10 cellular contexts compared by ENCODE assay signal in the genomic region with DNA sequence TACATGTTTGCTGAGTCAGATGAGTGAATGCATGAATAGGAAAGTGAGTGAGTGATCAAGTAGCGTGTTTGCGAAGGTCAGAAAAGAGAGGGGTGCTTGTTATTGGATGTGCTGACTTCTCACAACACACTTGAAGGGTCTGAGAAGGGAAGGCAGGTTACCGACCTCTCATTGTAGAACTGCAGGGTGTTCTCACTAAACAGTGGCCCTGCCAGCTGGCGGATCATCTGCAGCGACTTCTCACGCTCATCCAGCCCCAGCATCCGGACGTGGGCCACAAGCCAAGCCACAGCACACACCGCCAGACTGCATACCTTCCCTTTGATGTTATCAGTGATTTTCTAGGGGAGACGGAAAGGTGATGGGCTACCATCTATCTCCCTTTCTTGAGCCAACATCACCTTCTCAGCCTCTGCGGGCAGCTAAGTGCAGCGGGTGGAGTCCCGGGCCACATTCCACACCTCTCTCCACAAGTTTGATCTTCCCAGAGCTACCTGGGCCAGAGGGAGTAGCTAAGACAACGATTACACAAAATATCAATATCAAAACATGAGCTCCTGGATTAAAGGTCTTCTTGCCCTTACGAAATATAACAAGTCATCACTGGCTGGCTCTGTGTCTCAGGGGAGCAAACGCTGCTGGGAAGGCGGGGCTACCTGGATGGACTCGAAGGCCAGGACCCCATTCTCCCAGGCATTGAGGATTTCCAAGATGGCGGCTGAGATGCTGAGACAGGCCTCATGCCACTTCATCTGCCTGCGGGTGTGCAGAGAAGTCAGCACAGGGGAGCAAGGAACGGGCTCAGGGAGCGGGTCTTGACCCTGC. TPM values are rescaled to one million over a fixed set of nuclear protein-coding genes. Genes with fewer than 3 reads are reported as not detected.
DNase-seq lines count a peak whose midpoint lies in the region; ATAC-seq, FAIRE-seq and TF ChIP-seq lines count a peak whose summit lies in the region.
"Had no signal": no experiment of that assay in that cellular context is flagged by ENCODE, and none has a peak within 500 bp of the region (broad histone marks: within the 10 kb centered on the region; RNA-seq: fewer than 3 reads in every experiment).

No MANE protein-coding gene starts in this region.

- H3K4me2 ChIP-seq in HepG2 (ENCODE audit: low read depth, low read length) = no peak overlapping the region

- no peak for FAIRE-seq in HepG2 (lab: Jason Lieb, UNC)
- FAIRE-seq in GM19239 (lab: Jason Lieb, UNC) = no peak

- in situ Hi-C loops in HepG2 (cut with HindIII; ENCODE audit: extremely low pct_ligation_motif_present, low pct_unique_long_range_greater_than_20kb) = no loop called here

- no peaks in the 10 kb centered on the region for H3K4me1 ChIP-seq in HepG2 (ENCODE audit: insufficient read depth, low read length)

- no peaks in the 10 kb centered on the region for H3K9me3 ChIP-seq in HepG2 (ENCODE audit: low read length)
- H3K9me3 ChIP-seq: neutrophil had no signal

- H2AFZ ChIP-seq in HepG2 (ENCODE audit: low read length) = no peak overlapping the region

- 94% methylated on average over 20 of the region's 22 CpGs for WGBS in HepG2 (ENCODE audit: low lambda C conversion rate)

- DNase-seq in D341Med (ENCODE audit: low spot score) (peak; percentile 18), NCI-H510A (lab: John Stamatoyannopoulos, UW) (peak; percentile 82), HepG2 (ENCODE audit: low spot score) (no peak), HCEC 1CT (no peak), GM19239 (ENCODE audit: insufficient read length, low spot score) (no peak)
- DNase-seq in activated gamma-delta T cell treated with anti-CD3 and anti-CD28 coated beads, Interleukin-2, amount 50 U/mL, for 16 hours (ENCODE audit: low read depth) = peak; percentile 24
- DNase-seq in effector CD4-positive, alpha-beta T cell = no peak
- DNase-seq: GF-D8 had no signal

- BruUV-seq in HepG2 (replicated peaks; lab: Mats Ljungman, UMichigan) = no TSS peak

- POLR2A ChIA-PET in HepG2 (lab: Yijun Ruan, JAX) = interaction anchor here (0.6 kb wide), 1 partner anchor 107 kb away, joined by 4 read pairs; no protein-coding TSS in a partner anchor

- H3K27ac ChIP-seq in HepG2 (ENCODE audit: extremely low read length, insufficient read depth, low read length) = no peak overlapping the region
- H3K27ac ChIP-seq: neutrophil had no signal

- no peak overlapping the region for H3K4me3 ChIP-seq in HepG2 (replicated peaks in 1 of 3; ENCODE audit: insufficient read depth in 1 of 3, low read depth in 2 of 3, low read length in 3 of 3)

- no peak for TF ChIP-seq CTCF in HepG2 (CRISPR knock-in tag; IDR thresholded peaks at IDR 0.05)

- peaks cover 40 to 74% of the 10 kb centered on the region in 2 experiments for H3K36me3 ChIP-seq in HepG2 (replicated peaks in 1 of 2; ENCODE audit: control insufficient read depth in 1 of 2, insufficient read depth in 2 of 2, low read length in 2 of 2)

- CTCF ChIA-PET in HepG2 (lab: Yijun Ruan, JAX; ENCODE audit: low intra/inter-chr PET ratio, low total read pairs) = interaction anchor here (1.6 to 2.7 kb wide), 2 partner anchors 12 to 49 kb away, joined by 6 to 56 read pairs; a partner anchor contains a TSS

- TF ChIP-seq RAD21 in HepG2 (CRISPR knock-in tag; IDR thresholded peaks at IDR 0.05) = no peak

- H3K79me2 ChIP-seq in HepG2 (ENCODE audit: insufficient read depth, low read length) = no peaks in the 10 kb centered on the region

- no peak for TF ChIP-seq POLR2A in HepG2 (IDR thresholded peaks at IDR 0.05; ENCODE audit: insufficient read depth in 1 of 2, low read depth in 2 of 2, low read length in 2 of 2)
- TF ChIP-seq POLR2A in GM18505 (IDR thresholded peaks at IDR 0.05; ENCODE audit: borderline replicate concordance, extremely low read depth, insufficient read depth, insufficient read length) = no peak

- no peak overlapping the region for H3K9ac ChIP-seq in HepG2 (ENCODE audit: insufficient read depth, low read depth, low read length)

- H3K27me3 ChIP-seq in HepG2 (ENCODE audit: control insufficient read depth in 1 of 2, insufficient read depth in 2 of 2, low read length in 2 of 2) = no peaks in the 10 kb centered on the region
- H3K27me3 ChIP-seq: neutrophil had no signal

- ATAC-seq in HepG2 (no peak), GM18505 (IDR thresholded peaks at IDR 0.05; ENCODE audit: unreplicated experiment) (no peak)

- intact Hi-C loops in HepG2 (cut with micrococcal nuclease; ENCODE audit: unreplicated experiment) = no loop called here

- no peaks in the 10 kb centered on the region for H4K20me1 ChIP-seq in HepG2 (ENCODE audit: insufficient read depth, low read length)

- TF ChIP-seq EP300 in HepG2 (IDR thresholded peaks at IDR 0.05; ENCODE audit: low read depth in 2 of 2, low read length in 2 of 2) = no peak
- TF ChIP-seq EP300 in HepG2 (CRISPR knock-in tag; IDR thresholded peaks at IDR 0.05; ENCODE audit: borderline replicate concordance) = no peak

RNA-seq across cellular contexts. Expression of a gene that starts 11.0 kb away (rescaled TPM):
- not detected in 2 replicates for total RNA-seq in HepG2 (2016; rRNA removed; fragmentation: Illumina TruSeq; extraction: Trizol)
- total RNA-seq in HepG2 (2016; cell fraction: cytosol; rRNA removed; fragmentation: Illumina TruSeq; extraction: Trizol; ENCODE audit: low read depth) = not detected in 2 replicates
- not detected in 2 replicates for total RNA-seq in HepG2 (2016; cell fraction: insoluble cytoplasmic fraction; rRNA removed; fragmentation: Illumina TruSeq; extraction: Trizol)
- total RNA-seq in HepG2 (2016; cell fraction: membrane; rRNA removed; fragmentation: Illumina TruSeq; extraction: Trizol) = not detected in 2 replicates
- total RNA-seq in HepG2 (2016; cell fraction: nucleus; rRNA removed; fragmentation: Illumina TruSeq; extraction: Trizol) = not detected in 2 replicates
- polyA plus RNA-seq in HepG2 (2011; rRNA removed) = 0.07 and 0.09 TPM in 2 replicates
- polyA plus RNA-seq in HepG2 (2011; cell fraction: cytosol; rRNA removed) = 0.03 and 0.12 TPM in 2 replicates
- polyA plus RNA-seq in HepG2 (2011; cell fraction: nucleus; rRNA removed) = 0.23 and 0.47 TPM in 2 replicates
- not detected in 2 replicates for polyA plus RNA-seq in HepG2 (2012)
- not detected in 2 replicates for polyA plus RNA-seq in HepG2 (2016; cell fraction: cytosol; fragmentation: Illumina TruSeq; extraction: Trizol; ENCODE audit: low read depth)
- not detected in 2 replicates for polyA plus RNA-seq in HepG2 (2016; cell fraction: insoluble cytoplasmic fraction; fragmentation: Illumina TruSeq; extraction: Trizol; ENCODE audit: low read depth)
- not detected in 2 replicates for polyA plus RNA-seq in HepG2 (2016; cell fraction: membrane; fragmentation: Illumina TruSeq; extraction: Trizol; ENCODE audit: low read depth)
- polyA plus RNA-seq in HepG2 (2016; cell fraction: nucleus; fragmentation: Illumina TruSeq; extraction: Trizol; ENCODE audit: insufficient read depth, low read depth) = 0.39 TPM in 1 of 2 replicates, not detected in the other
- 0.40 TPM in 1 of 2 replicates, not detected in the other for polyA minus RNA-seq in HepG2 (2011; rRNA and poly(A)+ RNA removed; ENCODE audit: low replicate concordance)
- not detected in 2 replicates for polyA minus RNA-seq in HepG2 (2011; cell fraction: cytosol; rRNA and poly(A)+ RNA removed)
- not detected in 2 replicates for polyA minus RNA-seq in HepG2 (2011; cell fraction: nucleus; rRNA and poly(A)+ RNA removed)

RNA-seq across cellular contexts. Expression of a gene that starts 28.0 kb away (rescaled TPM):
- total RNA-seq in HepG2 (2016; rRNA removed; fragmentation: Illumina TruSeq; extraction: Trizol) = 51.1 and 66.5 TPM in 2 replicates
- 14.5 and 17.6 TPM in 2 replicates for total RNA-seq in HepG2 (2016; cell fraction: cytosol; rRNA removed; fragmentation: Illumina TruSeq; extraction: Trizol; ENCODE audit: low read depth)
- total RNA-seq in HepG2 (2016; cell fraction: insoluble cytoplasmic fraction; rRNA removed; fragmentation: Illumina TruSeq; extraction: Trizol) = 50.7 and 65.1 TPM in 2 replicates
- total RNA-seq in HepG2 (2016; cell fraction: membrane; rRNA removed; fragmentation: Illumina TruSeq; extraction: Trizol) = 26.0 and 27.2 TPM in 2 replicates
- 65.1 and 70.6 TPM in 2 replicates for total RNA-seq in HepG2 (2016; cell fraction: nucleus; rRNA removed; fragmentation: Illumina TruSeq; extraction: Trizol)
- polyA plus RNA-seq in HepG2 (2011; rRNA removed) = 67.7 and 78.0 TPM in 2 replicates
- polyA plus RNA-seq in HepG2 (2011; cell fraction: cytosol; rRNA removed) = 28.7 and 32.2 TPM in 2 replicates
- 613 and 896 TPM in 2 replicates for polyA plus RNA-seq in HepG2 (2011; cell fraction: nucleus; rRNA removed)
- 70.6 and 74.6 TPM in 2 replicates for polyA plus RNA-seq in HepG2 (2012)
- 9.7 and 12.0 TPM in 2 replicates for polyA plus RNA-seq in HepG2 (2016; cell fraction: cytosol; fragmentation: Illumina TruSeq; extraction: Trizol; ENCODE audit: low read depth)
- polyA plus RNA-seq in HepG2 (2016; cell fraction: insoluble cytoplasmic fraction; fragmentation: Illumina TruSeq; extraction: Trizol; ENCODE audit: low read depth) = 46.8 and 59.5 TPM in 2 replicates
- polyA plus RNA-seq in HepG2 (2016; cell fraction: membrane; fragmentation: Illumina TruSeq; extraction: Trizol; ENCODE audit: low read depth) = 20.4 and 23.8 TPM in 2 replicates
- polyA plus RNA-seq in HepG2 (2016; cell fraction: nucleus; fragmentation: Illumina TruSeq; extraction: Trizol; ENCODE audit: insufficient read depth, low read depth) = 182 and 188 TPM in 2 replicates
- 133 and 240 TPM in 2 replicates for polyA minus RNA-seq in HepG2 (2011; rRNA and poly(A)+ RNA removed; ENCODE audit: low replicate concordance)
- 49.1 and 58.4 TPM in 2 replicates for polyA minus RNA-seq in HepG2 (2011; cell fraction: cytosol; rRNA and poly(A)+ RNA removed)
- 159 and 161 TPM in 2 replicates for polyA minus RNA-seq in HepG2 (2011; cell fraction: nucleus; rRNA and poly(A)+ RNA removed)

RNA-seq across cellular contexts. Expression of a gene that starts 36.6 kb away (rescaled TPM):
- total RNA-seq in HepG2 (2016; rRNA removed; fragmentation: Illumina TruSeq; extraction: Trizol) = 9.9 and 10.4 TPM in 2 replicates
- total RNA-seq in HepG2 (2016; cell fraction: cytosol; rRNA removed; fragmentation: Illumina TruSeq; extraction: Trizol; ENCODE audit: low read depth) = 4.9 and 5.0 TPM in 2 replicates
- total RNA-seq in HepG2 (2016; cell fraction: insoluble cytoplasmic fraction; rRNA removed; fragmentation: Illumina TruSeq; extraction: Trizol) = 8.1 and 10.9 TPM in 2 replicates
- total RNA-seq in HepG2 (2016; cell fraction: membrane; rRNA removed; fragmentation: Illumina TruSeq; extraction: Trizol) = 12.8 TPM in 2 replicates
- total RNA-seq in HepG2 (2016; cell fraction: nucleus; rRNA removed; fragmentation: Illumina TruSeq; extraction: Trizol) = 5.9 and 6.8 TPM in 2 replicates
- 8.0 and 8.6 TPM in 2 replicates for polyA plus RNA-seq in HepG2 (2011; rRNA removed)
- 7.7 and 8.0 TPM in 2 replicates for polyA plus RNA-seq in HepG2 (2011; cell fraction: cytosol; rRNA removed)
- 12.1 and 13.6 TPM in 2 replicates for polyA plus RNA-seq in HepG2 (2011; cell fraction: nucleus; rRNA removed)
- polyA plus RNA-seq in HepG2 (2012) = 11.6 and 15.5 TPM in 2 replicates
- 4.3 TPM in 2 replicates for polyA plus RNA-seq in HepG2 (2016; cell fraction: cytosol; fragmentation: Illumina TruSeq; extraction: Trizol; ENCODE audit: low read depth)
- polyA plus RNA-seq in HepG2 (2016; cell fraction: insoluble cytoplasmic fraction; fragmentation: Illumina TruSeq; extraction: Trizol; ENCODE audit: low read depth) = 8.0 and 12.4 TPM in 2 replicates
- 9.9 and 10.7 TPM in 2 replicates for polyA plus RNA-seq in HepG2 (2016; cell fraction: membrane; fragmentation: Illumina TruSeq; extraction: Trizol; ENCODE audit: low read depth)
- 11.5 and 12.3 TPM in 2 replicates for polyA plus RNA-seq in HepG2 (2016; cell fraction: nucleus; fragmentation: Illumina TruSeq; extraction: Trizol; ENCODE audit: insufficient read depth, low read depth)
- 14.3 and 17.9 TPM in 2 replicates for polyA minus RNA-seq in HepG2 (2011; rRNA and poly(A)+ RNA removed; ENCODE audit: low replicate concordance)
- polyA minus RNA-seq in HepG2 (2011; cell fraction: cytosol; rRNA and poly(A)+ RNA removed) = 5.3 and 7.4 TPM in 2 replicates
- 7.2 and 7.5 TPM in 2 replicates for polyA minus RNA-seq in HepG2 (2011; cell fraction: nucleus; rRNA and poly(A)+ RNA removed)

RNA-seq across cellular contexts. Expression of a gene that starts 45.6 kb away (rescaled TPM):
- 114 and 146 TPM in 2 replicates for total RNA-seq in HepG2 (2016; rRNA removed; fragmentation: Illumina TruSeq; extraction: Trizol)
- total RNA-seq in HepG2 (2016; cell fraction: cytosol; rRNA removed; fragmentation: Illumina TruSeq; extraction: Trizol; ENCODE audit: low read depth) = 19.9 and 20.3 TPM in 2 replicates
- total RNA-seq in HepG2 (2016; cell fraction: insoluble cytoplasmic fraction; rRNA removed; fragmentation: Illumina TruSeq; extraction: Trizol) = 99.4 and 154 TPM in 2 replicates
- total RNA-seq in HepG2 (2016; cell fraction: membrane; rRNA removed; fragmentation: Illumina TruSeq; extraction: Trizol) = 37.5 and 39.8 TPM in 2 replicates
- 88.8 and 102 TPM in 2 replicates for total RNA-seq in HepG2 (2016; cell fraction: nucleus; rRNA removed; fragmentation: Illumina TruSeq; extraction: Trizol)
- polyA plus RNA-seq in HepG2 (2011; rRNA removed) = 97.4 and 118 TPM in 2 replicates
- polyA plus RNA-seq in HepG2 (2011; cell fraction: cytosol; rRNA removed) = 82.0 and 93.0 TPM in 2 replicates
- 117 and 120 TPM in 2 replicates for polyA plus RNA-seq in HepG2 (2011; cell fraction: nucleus; rRNA removed)
- polyA plus RNA-seq in HepG2 (2012) = 97.2 and 131 TPM in 2 replicates
- polyA plus RNA-seq in HepG2 (2016; cell fraction: cytosol; fragmentation: Illumina TruSeq; extraction: Trizol; ENCODE audit: low read depth) = 14.5 and 14.8 TPM in 2 replicates
- 110 and 126 TPM in 2 replicates for polyA plus RNA-seq in HepG2 (2016; cell fraction: insoluble cytoplasmic fraction; fragmentation: Illumina TruSeq; extraction: Trizol; ENCODE audit: low read depth)
- 20.5 and 22.5 TPM in 2 replicates for polyA plus RNA-seq in HepG2 (2016; cell fraction: membrane; fragmentation: Illumina TruSeq; extraction: Trizol; ENCODE audit: low read depth)
- 160 and 165 TPM in 2 replicates for polyA plus RNA-seq in HepG2 (2016; cell fraction: nucleus; fragmentation: Illumina TruSeq; extraction: Trizol; ENCODE audit: insufficient read depth, low read depth)
- 151 and 161 TPM in 2 replicates for polyA minus RNA-seq in HepG2 (2011; rRNA and poly(A)+ RNA removed; ENCODE audit: low replicate concordance)
- 49.5 and 51.3 TPM in 2 replicates for polyA minus RNA-seq in HepG2 (2011; cell fraction: cytosol; rRNA and poly(A)+ RNA removed)
- polyA minus RNA-seq in HepG2 (2011; cell fraction: nucleus; rRNA and poly(A)+ RNA removed) = 34.4 and 36.3 TPM in 2 replicates

Comparison
In these comparisons a context has a peak if more than half of its experiments do, and no peak if none do; other contexts are left out.
1. DNase-seq: peak in D341Med (single experiment), NCI-H510A (single experiment) and activated gamma-delta T cell treated with anti-CD3 and anti-CD28 coated beads, Interleukin-2, amount 50 U/mL, for 16 hours (single experiment); none in HepG2 (single experiment), HCEC 1CT (single experiment), effector CD4-positive, alpha-beta T cell (single experiment) and GM19239 (single experiment).